ENCODE assay signal across 1 cellular context in the genomic region with DNA sequence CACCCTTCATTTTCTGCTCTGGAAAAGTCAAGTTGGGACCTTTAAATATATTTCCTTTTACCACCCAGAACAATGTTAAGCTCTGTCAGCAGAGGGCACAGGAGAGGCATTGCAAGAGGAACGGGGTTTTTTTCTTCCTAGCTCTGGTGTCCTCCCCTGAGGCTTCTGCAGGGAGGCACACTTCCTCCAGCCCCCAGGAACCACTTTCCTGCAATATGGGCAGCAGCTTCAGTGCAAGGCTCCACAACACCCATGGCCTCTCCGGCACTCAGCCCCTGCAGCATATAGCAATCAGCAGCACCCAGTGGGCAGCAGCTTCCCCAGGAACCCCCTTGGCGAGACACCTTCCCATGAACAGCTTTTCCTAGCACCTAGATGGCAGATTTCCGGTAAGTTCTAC.
TF ChIP-seq lines count a peak whose summit lies in the region.

No MANE protein-coding gene starts in this region.

TF ChIP-seq in GM23338, 12 proteins besides CTCF, POLR2A, EP300 and RAD21 (continued from another document):
- TF ChIP-seq, protein P1, sequence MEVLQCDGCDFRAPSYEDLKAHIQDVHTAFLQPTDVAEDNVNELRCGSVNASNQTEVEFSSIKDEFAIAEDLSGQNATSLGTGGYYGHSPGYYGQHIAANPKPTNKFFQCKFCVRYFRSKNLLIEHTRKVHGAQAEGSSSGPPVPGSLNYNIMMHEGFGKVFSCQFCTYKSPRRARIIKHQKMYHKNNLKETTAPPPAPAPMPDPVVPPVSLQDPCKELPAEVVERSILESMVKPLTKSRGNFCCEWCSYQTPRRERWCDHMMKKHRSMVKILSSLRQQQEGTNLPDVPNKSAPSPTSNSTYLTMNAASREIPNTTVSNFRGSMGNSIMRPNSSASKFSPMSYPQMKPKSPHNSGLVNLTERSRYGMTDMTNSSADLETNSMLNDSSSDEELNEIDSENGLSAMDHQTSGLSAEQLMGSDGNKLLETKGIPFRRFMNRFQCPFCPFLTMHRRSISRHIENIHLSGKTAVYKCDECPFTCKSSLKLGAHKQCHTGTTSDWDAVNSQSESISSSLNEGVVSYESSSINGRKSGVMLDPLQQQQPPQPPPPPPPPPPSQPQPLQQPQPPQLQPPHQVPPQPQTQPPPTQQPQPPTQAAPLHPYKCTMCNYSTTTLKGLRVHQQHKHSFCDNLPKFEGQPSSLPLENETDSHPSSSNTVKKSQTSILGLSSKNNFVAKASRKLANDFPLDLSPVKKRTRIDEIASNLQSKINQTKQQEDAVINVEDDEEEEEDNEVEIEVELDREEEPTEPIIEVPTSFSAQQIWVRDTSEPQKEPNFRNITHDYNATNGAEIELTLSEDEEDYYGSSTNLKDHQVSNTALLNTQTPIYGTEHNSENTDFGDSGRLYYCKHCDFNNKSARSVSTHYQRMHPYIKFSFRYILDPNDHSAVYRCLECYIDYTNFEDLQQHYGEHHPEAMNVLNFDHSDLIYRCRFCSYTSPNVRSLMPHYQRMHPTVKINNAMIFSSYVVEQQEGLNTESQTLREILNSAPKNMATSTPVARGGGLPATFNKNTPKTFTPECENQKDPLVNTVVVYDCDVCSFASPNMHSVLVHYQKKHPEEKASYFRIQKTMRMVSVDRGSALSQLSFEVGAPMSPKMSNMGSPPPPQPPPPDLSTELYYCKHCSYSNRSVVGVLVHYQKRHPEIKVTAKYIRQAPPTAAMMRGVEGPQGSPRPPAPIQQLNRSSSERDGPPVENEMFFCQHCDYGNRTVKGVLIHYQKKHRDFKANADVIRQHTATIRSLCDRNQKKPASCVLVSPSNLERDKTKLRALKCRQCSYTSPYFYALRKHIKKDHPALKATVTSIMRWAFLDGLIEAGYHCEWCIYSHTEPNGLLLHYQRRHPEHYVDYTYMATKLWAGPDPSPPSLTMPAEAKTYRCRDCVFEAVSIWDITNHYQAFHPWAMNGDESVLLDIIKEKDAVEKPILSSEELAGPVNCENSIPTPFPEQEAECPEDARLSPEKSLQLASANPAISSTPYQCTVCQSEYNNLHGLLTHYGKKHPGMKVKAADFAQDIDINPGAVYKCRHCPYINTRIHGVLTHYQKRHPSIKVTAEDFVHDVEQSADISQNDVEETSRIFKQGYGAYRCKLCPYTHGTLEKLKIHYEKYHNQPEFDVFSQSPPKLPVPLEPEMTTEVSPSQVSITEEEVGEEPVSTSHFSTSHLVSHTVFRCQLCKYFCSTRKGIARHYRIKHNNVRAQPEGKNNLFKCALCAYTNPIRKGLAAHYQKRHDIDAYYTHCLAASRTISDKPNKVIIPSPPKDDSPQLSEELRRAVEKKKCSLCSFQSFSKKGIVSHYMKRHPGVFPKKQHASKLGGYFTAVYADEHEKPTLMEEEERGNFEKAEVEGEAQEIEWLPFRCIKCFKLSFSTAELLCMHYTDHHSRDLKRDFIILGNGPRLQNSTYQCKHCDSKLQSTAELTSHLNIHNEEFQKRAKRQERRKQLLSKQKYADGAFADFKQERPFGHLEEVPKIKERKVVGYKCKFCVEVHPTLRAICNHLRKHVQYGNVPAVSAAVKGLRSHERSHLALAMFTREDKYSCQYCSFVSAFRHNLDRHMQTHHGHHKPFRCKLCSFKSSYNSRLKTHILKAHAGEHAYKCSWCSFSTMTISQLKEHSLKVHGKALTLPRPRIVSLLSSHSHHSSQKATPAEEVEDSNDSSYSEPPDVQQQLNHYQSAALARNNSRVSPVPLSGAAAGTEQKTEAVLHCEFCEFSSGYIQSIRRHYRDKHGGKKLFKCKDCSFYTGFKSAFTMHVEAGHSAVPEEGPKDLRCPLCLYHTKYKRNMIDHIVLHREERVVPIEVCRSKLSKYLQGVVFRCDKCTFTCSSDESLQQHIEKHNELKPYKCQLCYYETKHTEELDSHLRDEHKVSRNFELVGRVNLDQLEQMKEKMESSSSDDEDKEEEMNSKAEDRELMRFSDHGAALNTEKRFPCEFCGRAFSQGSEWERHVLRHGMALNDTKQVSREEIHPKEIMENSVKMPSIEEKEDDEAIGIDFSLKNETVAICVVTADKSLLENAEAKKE (CRISPR knock-in tag; IDR thresholded peaks at IDR 0.05), result no peak
- TF ChIP-seq EZH2phosphoT487 (IDR thresholded peaks at IDR 0.05; ENCODE audit: unreplicated experiment), result no peak
- TF ChIP-seq, protein P2, sequence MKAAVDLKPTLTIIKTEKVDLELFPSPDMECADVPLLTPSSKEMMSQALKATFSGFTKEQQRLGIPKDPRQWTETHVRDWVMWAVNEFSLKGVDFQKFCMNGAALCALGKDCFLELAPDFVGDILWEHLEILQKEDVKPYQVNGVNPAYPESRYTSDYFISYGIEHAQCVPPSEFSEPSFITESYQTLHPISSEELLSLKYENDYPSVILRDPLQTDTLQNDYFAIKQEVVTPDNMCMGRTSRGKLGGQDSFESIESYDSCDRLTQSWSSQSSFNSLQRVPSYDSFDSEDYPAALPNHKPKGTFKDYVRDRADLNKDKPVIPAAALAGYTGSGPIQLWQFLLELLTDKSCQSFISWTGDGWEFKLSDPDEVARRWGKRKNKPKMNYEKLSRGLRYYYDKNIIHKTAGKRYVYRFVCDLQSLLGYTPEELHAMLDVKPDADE (IDR thresholded peaks at IDR 0.05), result no peak
- no peak for TF ChIP-seq STAT1 (IDR thresholded peaks at IDR 0.05; ENCODE audit: unreplicated experiment)
- TF ChIP-seq NANOG (IDR thresholded peaks at IDR 0.05; ENCODE audit: borderline replicate concordance), result no peak
